14 cellular contexts compared by ENCODE assay signal in the genomic region with DNA sequence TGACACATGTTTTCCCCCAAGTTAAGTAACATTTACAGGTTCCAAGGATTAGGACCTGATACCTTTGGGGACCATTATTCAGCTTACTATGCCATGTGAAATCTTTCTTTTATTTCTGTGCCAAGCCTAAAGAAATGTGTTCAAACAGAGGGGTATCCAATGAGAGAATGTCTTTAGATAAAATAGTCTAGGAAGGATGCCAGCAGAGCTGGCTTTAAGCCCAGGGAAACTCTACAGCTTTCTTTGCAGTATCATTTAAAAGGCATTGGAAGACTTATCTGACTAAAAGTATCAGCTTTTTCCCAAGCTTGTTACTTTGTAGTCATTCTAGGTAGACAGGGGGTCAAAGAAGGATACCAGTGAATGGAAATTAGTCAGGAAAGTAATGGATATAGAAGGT.
A peak's percentile ranks its signal among the peaks of the same experiment; 100 is the strongest.
DNase-seq lines count a peak whose midpoint lies in the region; FAIRE-seq and TF ChIP-seq lines count a peak whose summit lies in the region.
"Had no signal": no experiment of that assay in that cellular context is flagged by ENCODE, and none has a peak within 500 bp of the region (broad histone marks: within the 10 kb centered on the region; RNA-seq: fewer than 3 reads in every experiment).

No MANE protein-coding gene starts in this region.

- no peak overlapping the region for H3K4me3 ChIP-seq in A673 (ENCODE audit: low read depth, low read length, poor library complexity, severe bottlenecking)
- no peak overlapping the region for H3K4me3 ChIP-seq in adipocyte (ENCODE audit: low read length)
- H3K4me3 ChIP-seq: mucosa of descending colon, tibial artery had no signal

- no peaks in the 10 kb centered on the region for H3K9me3 ChIP-seq in A673 (ENCODE audit: low read depth, low read length, poor library complexity, severe bottlenecking)
- H3K9me3 ChIP-seq in adipocyte (ENCODE audit: control insufficient read depth, low read length) = no peaks in the 10 kb centered on the region
- H3K9me3 ChIP-seq: mucosa of descending colon, tibial artery had no signal

- H3K9ac ChIP-seq in adipocyte (ENCODE audit: low read length) = no peak overlapping the region

- no peak for TF ChIP-seq CTCF in A673 (conservative IDR thresholded peaks at IDR 0.05; ENCODE audit: low read depth, low read length)

- H3K27ac ChIP-seq in A673 (ENCODE audit: low read depth, low read length, poor library complexity, severe bottlenecking) = no peak overlapping the region
- H3K27ac ChIP-seq: tibial artery had no signal

- intact Hi-C loops in A673 (cut with micrococcal nuclease; ENCODE audit: unreplicated experiment) = no loop called here

- CTCF ChIA-PET in A673 (lab: Charles Lee) = no interaction called here

- H3K36me3 ChIP-seq in A673 (ENCODE audit: insufficient read depth, low read length, poor library complexity, severe bottlenecking) = no peaks in the 10 kb centered on the region
- no peaks in the 10 kb centered on the region for H3K36me3 ChIP-seq in adipocyte (ENCODE audit: control insufficient read depth, insufficient read depth, low read length, severe bottlenecking)
- H3K36me3 ChIP-seq: tibial artery had no signal

- POLR2A ChIA-PET in A673 (lab: Charles Lee; ENCODE audit: low non-redundant PET) = no interaction called here

- H3K4me1 ChIP-seq in A673 (ENCODE audit: insufficient read depth, low read length, poor library complexity, severe bottlenecking) (no peaks in the 10 kb centered on the region), adipocyte (ENCODE audit: control insufficient read depth, insufficient read depth, low read length) (no peaks in the 10 kb centered on the region)
- H3K4me1 ChIP-seq: tibial artery had no signal

- BruUV-seq in A673 (replicated peaks; lab: Mats Ljungman, UMichigan) = no TSS peak

- H3K27me3 ChIP-seq in A673 (replicated peaks; ENCODE audit: insufficient read depth, low read depth, low read length, poor library complexity) = no peaks in the 10 kb centered on the region
- no peaks in the 10 kb centered on the region for H3K27me3 ChIP-seq in adipocyte (replicated peaks; ENCODE audit: control insufficient read depth, insufficient read depth, low read length)
- H3K27me3 ChIP-seq: tibial artery had no signal

- peak; percentile 48 for DNase-seq in A673 (ENCODE audit: low spot score)
- peak; percentile 54 for DNase-seq in LHCN-M2 (ENCODE audit: low read depth)
- peak; percentile 83 for DNase-seq in adipocyte (ENCODE audit: low read depth)
- DNase-seq in inferior parietal cortex (ENCODE audit: extremely low spot score) = peak; percentile 66
- no peak for DNase-seq in urothelium cell line (ENCODE audit: low spot score)
- DNase-seq in AG08395 (ENCODE audit: low spot score) = no peak
- DNase-seq in mesenteric fat pad (ENCODE audit: low spot score) = no peak
- no peak for DNase-seq in iPS-NIHi7 (ENCODE audit: extremely low spot score)
- DNase-seq: AML-193, endodermal cell, mucosa of descending colon, NCI-H187 treated with DMSO at 0.1 percent for 48 hours, tibial artery had no signal

- FAIRE-seq in urothelium cell line (lab: Jason Lieb, UNC) = no peak
- FAIRE-seq: G401.6 had no signal

Comparison
In these comparisons a context has a peak if more than half of its experiments do, and no peak if none do; other contexts are left out.
1. DNase-seq: peak in A673 (single experiment), LHCN-M2 (single experiment), adipocyte (single experiment) and inferior parietal cortex (single experiment); none in urothelium cell line (single experiment), AG08395 (single experiment), mesenteric fat pad (single experiment) and iPS-NIHi7 (single experiment).